Comparison of ENCODE assay signal across 10 cellular contexts in genomic region chr15:57017024-57017423, GRCh38.
A peak's percentile ranks its signal among the peaks of the same experiment; 100 is the strongest.
DNase-seq lines count a peak whose midpoint lies in the region; ATAC-seq, FAIRE-seq and TF ChIP-seq lines count a peak whose summit lies in the region.
"Had no signal": no experiment of that assay in that cellular context is flagged by ENCODE, and none has a peak within 500 bp of the region (broad histone marks: within the 10 kb centered on the region; RNA-seq: fewer than 3 reads in every experiment).

No MANE protein-coding gene starts in this region.

- FAIRE-seq in GM12878 (lab: Jason Lieb, UNC): no peak
- FAIRE-seq: colon had no signal

- POLR2A ChIA-PET in GM12878 (lab: Charles Lee): no interaction called here

- TF ChIP-seq RAD21 in GM12878 (IDR thresholded peaks at IDR 0.05; ENCODE audit: insufficient read depth, low read depth, low read length): peak; percentile 65

- CTCF ChIA-PET in GM12878 (lab: Yijun Ruan, JAX): interaction anchor here (1.2 to 2.0 kb wide), 2 partner anchors 101 to 130 kb away, joined by 3 to 11 read pairs; no protein-coding TSS in a partner anchor

- no peak for TF ChIP-seq POLR2A in GM12878 (IDR thresholded peaks at IDR 0.05; ENCODE audit: low read depth, low read length)

- H3K9me3 ChIP-seq in GM12878 (replicated peaks; ENCODE audit: control insufficient read depth, insufficient read depth, low read length): no peaks in the 10 kb centered on the region; the same call in 2 of the 3 replicates

- no peak overlapping the region for H3K4me3 Mint-ChIP-seq in T-helper 2 cell treated with Interferon-gamma antibody and Interleukin-4, amounts not matched to agents 5 μg/mL and 100 μg/mL, for 36 hours

- RAD21 ChIA-PET in GM12878 (lab: Charles Lee; ENCODE audit: unreplicated experiment): interaction anchor here (1.3 to 1.8 kb wide), 2 partner anchors 119 to 130 kb away, joined by 3 to 4 read pairs; no protein-coding TSS in a partner anchor

- DNase-seq in ELR (ENCODE audit: low read depth): peak; percentile 48
- peak; percentile 42 for DNase-seq in HT-29 (ENCODE audit: low spot score)
- DNase-seq in GM12878 (ENCODE audit: low read depth, low spot score): no peak
- DNase-seq in midbrain (lab: John Stamatoyannopoulos, UW): peak; percentile 27
- no peak for DNase-seq in T-helper 2 cell treated with Interferon-gamma antibody and Interleukin-4, amounts not matched to agents 5 μg/mL and 100 μg/mL, for 36 hours (ENCODE audit: low spot score)
- DNase-seq in glomerular visceral epithelial cell (ENCODE audit: extremely low spot score): no peak
- no peak for DNase-seq in activated CD4-positive, alpha-beta T cell treated with anti-CD3 and anti-CD28 coated beads, Interleukin-2, amount 50 U/mL, for 1 hour
- DNase-seq: stimulated activated naive CD4-positive, alpha-beta T cell had no signal

- H3K9me3 Mint-ChIP-seq in T-helper 2 cell treated with Interferon-gamma antibody and Interleukin-4, amounts not matched to agents 5 μg/mL and 100 μg/mL, for 36 hours: peaks cover 8% of the 10 kb centered on the region

- no peak for TF ChIP-seq EP300 in GM12878 (IDR thresholded peaks at IDR 0.05; ENCODE audit: borderline replicate concordance in 1 of 2, control insufficient read depth in 1 of 2, low read depth in 2 of 2, low read length in 2 of 2)

- H3K4me3 ChIP-seq in GM12878: no peak overlapping the region

- ATAC-seq in GM12878: peak; percentile 67

- peaks cover 8% of the 10 kb centered on the region for H3K4me1 Mint-ChIP-seq in T-helper 2 cell treated with Interferon-gamma antibody and Interleukin-4, amounts not matched to agents 5 μg/mL and 100 μg/mL, for 36 hours (ENCODE audit: low read depth)

- no peaks in the 10 kb centered on the region for H3K36me3 ChIP-seq in GM12878 (ENCODE audit: control insufficient read depth in 2 of 2, insufficient read depth in 2 of 2, low read length in 1 of 2)

- BruUV-seq in GM12878 (replicated peaks; lab: Mats Ljungman, UMichigan): no TSS peak

- 73% methylated on average over 3 of the region's 3 CpGs for WGBS in GM12878 (ENCODE audit: insufficient coverage, insufficient replicate concordance, low lambda C conversion rate, missing lambda C conversion rate)

- no peak overlapping the region for H3K4me2 ChIP-seq in GM12878 (ENCODE audit: control insufficient read depth, insufficient read depth)
- H3K4me2 ChIP-seq: KMS-11 had no signal

- SMC1A ChIA-PET in GM12878 (lab: Charles Lee; ENCODE audit: uncharacterized antibody, unreplicated experiment): interaction anchor here (0.6 to 2.7 kb wide), 3 partner anchors 10 to 289 kb away, joined by 3 to 6 read pairs (median 4); no protein-coding TSS in a partner anchor

- no peak overlapping the region for H3K9ac ChIP-seq in GM12878 (ENCODE audit: control insufficient read depth, insufficient read depth, low read length)
- H3K9ac ChIP-seq: KMS-11 had no signal

- no peak overlapping the region for H3K27ac ChIP-seq in GM12878 (ENCODE audit: control insufficient read depth, insufficient read depth)
- H3K27ac ChIP-seq: KMS-11 had no signal

- no peaks in the 10 kb centered on the region for H3K4me1 ChIP-seq in GM12878 (ENCODE audit: control insufficient read depth, insufficient read depth, low read length)

- intact Hi-C loops in GM12878 (cut with micrococcal nuclease; ENCODE audit: unreplicated experiment): loop anchor here (10.0 kb wide), 3 partner anchors 118 to 288 kb away; no protein-coding TSS in a partner anchor

- H3K79me2 ChIP-seq in GM12878 (ENCODE audit: control insufficient read depth, insufficient read depth, low read length): peaks cover 5% of the 10 kb centered on the region

- H4K20me1 ChIP-seq in GM12878 (ENCODE audit: control insufficient read depth, insufficient read depth): no peaks in the 10 kb centered on the region

- H3K27ac Mint-ChIP-seq in T-helper 2 cell treated with Interferon-gamma antibody and Interleukin-4, amounts not matched to agents 5 μg/mL and 100 μg/mL, for 36 hours: no peak overlapping the region

- peaks cover 2% of the 10 kb centered on the region for H3K36me3 Mint-ChIP-seq in T-helper 2 cell treated with Interferon-gamma antibody and Interleukin-4, amounts not matched to agents 5 μg/mL and 100 μg/mL, for 36 hours (ENCODE audit: low read depth)

- in situ Hi-C loops in GM12878 (cut with MboI): loop anchor here (25.0 kb wide), 1 partner anchor 520 kb away; no protein-coding TSS in a partner anchor

- H3K27me3 ChIP-seq in GM12878 (replicated peaks in 1 of 2; ENCODE audit: control insufficient read depth in 2 of 2, insufficient read depth in 2 of 2, low read length in 1 of 2): no peaks in the 10 kb centered on the region

- no peaks in the 10 kb centered on the region for H3K27me3 Mint-ChIP-seq in T-helper 2 cell treated with Interferon-gamma antibody and Interleukin-4, amounts not matched to agents 5 μg/mL and 100 μg/mL, for 36 hours (ENCODE audit: low read depth)

- peak in 2 of 3 experiments; percentile 32 to 36; a peak in 2 of 6 replicates for TF ChIP-seq CTCF in GM12878 (IDR thresholded peaks at IDR 0.05 in 2 of 3, conservative IDR thresholded peaks at IDR 0.05 in 1 of 3; ENCODE audit: control insufficient read depth in 2 of 3, extremely low read depth in 1 of 3, insufficient read depth in 1 of 3, low read depth in 3 of 3, low read length in 3 of 3)

- no peak overlapping the region for H2AFZ ChIP-seq in GM12878 (ENCODE audit: control insufficient read depth, low read depth, low read length)

TF ChIP-seq in GM12878, 131 proteins besides CTCF, POLR2A, EP300 and RAD21 (continues in another document):
- TF ChIP-seq, protein P1, sequence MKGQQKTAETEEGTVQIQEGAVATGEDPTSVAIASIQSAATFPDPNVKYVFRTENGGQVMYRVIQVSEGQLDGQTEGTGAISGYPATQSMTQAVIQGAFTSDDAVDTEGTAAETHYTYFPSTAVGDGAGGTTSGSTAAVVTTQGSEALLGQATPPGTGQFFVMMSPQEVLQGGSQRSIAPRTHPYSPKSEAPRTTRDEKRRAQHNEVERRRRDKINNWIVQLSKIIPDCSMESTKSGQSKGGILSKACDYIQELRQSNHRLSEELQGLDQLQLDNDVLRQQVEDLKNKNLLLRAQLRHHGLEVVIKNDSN (IDR thresholded peaks at IDR 0.05; ENCODE audit: borderline replicate concordance, extremely low read length, insufficient read depth, low read depth, low read length): no peak
- no peak for TF ChIP-seq TCF3 (IDR thresholded peaks at IDR 0.05; ENCODE audit: borderline replicate concordance, insufficient read depth, low read depth, low read length)
- TF ChIP-seq MYC (IDR thresholded peaks at IDR 0.05; ENCODE audit: insufficient read depth, insufficient read length, insufficient replicate concordance, low read length, severe bottlenecking): no peak
- TF ChIP-seq ZZZ3 (IDR thresholded peaks at IDR 0.05; ENCODE audit: control insufficient read depth, insufficient read length, low read depth): no peak
- no peak for TF ChIP-seq PRDM15 (CRISPR knock-in tag; IDR thresholded peaks at IDR 0.05)
- TF ChIP-seq POLR2AphosphoS2 (IDR thresholded peaks at IDR 0.05; ENCODE audit: low read depth, low read length): no peak
- TF ChIP-seq RUNX3 (IDR thresholded peaks at IDR 0.05; ENCODE audit: low read length): no peak
- TF ChIP-seq ATF3 (IDR thresholded peaks at IDR 0.05; ENCODE audit: borderline replicate concordance, extremely low read depth, low read depth, low read length): no peak
- TF ChIP-seq, protein P2, sequence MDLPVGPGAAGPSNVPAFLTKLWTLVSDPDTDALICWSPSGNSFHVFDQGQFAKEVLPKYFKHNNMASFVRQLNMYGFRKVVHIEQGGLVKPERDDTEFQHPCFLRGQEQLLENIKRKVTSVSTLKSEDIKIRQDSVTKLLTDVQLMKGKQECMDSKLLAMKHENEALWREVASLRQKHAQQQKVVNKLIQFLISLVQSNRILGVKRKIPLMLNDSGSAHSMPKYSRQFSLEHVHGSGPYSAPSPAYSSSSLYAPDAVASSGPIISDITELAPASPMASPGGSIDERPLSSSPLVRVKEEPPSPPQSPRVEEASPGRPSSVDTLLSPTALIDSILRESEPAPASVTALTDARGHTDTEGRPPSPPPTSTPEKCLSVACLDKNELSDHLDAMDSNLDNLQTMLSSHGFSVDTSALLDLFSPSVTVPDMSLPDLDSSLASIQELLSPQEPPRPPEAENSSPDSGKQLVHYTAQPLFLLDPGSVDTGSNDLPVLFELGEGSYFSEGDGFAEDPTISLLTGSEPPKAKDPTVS (IDR thresholded peaks at IDR 0.05; ENCODE audit: low read depth, low read length): no peak
- no peak for TF ChIP-seq EZH2 (IDR thresholded peaks at IDR 0.05; ENCODE audit: borderline replicate concordance, control insufficient read depth, low read depth, low read length)
- no peak for TF ChIP-seq CHD4 (IDR thresholded peaks at IDR 0.05)

Comparison
In these comparisons a context has a peak if more than half of its experiments do, and no peak if none do; other contexts are left out.
1. DNase-seq: peak in ELR (single experiment), HT-29 (single experiment) and midbrain (single experiment); none in GM12878 (single experiment), T-helper 2 cell treated with Interferon-gamma antibody and Interleukin-4, amounts not matched to agents 5 μg/mL and 100 μg/mL, for 36 hours (single experiment), glomerular visceral epithelial cell (single experiment) and activated CD4-positive, alpha-beta T cell treated with anti-CD3 and anti-CD28 coated beads, Interleukin-2, amount 50 U/mL, for 1 hour (single experiment).